In the genomic region with DNA sequence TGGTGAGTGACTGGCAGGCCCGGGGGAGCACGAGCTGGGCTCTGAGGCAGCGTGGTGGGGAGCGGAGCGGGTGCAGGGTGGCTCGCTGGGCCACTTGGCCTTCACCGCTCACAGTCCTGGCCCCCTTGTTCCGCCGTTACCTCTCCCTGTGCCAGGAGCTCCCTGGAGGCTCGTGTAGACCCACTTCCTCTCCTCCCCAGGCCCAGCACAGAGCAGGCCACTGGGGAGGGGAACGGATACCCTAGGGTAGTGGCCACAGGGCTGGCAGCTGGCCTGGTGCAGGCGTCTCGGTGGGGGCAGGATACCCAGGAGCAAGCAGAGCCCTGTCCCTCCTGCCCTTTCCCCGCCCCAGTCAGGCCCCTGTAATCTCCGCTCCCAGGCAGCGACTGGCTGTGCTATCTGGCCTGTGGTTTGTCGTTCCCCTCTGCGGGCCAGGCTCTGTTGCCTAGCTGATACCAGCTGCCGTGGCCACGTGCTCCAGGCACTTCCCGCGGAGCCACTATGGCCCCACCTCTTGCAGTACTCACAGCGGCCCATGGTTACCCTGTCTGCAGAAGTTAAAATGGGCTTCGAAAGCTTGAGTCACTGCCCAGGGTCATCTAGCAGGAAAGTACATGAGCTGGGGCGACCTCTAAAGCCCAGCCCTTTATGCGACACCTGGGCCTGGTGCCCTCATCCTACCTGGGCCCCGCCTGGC, we compare ENCODE assay signal across 1 cellular context.
A peak's percentile ranks its signal among the peaks of the same experiment; 100 is the strongest.
TF ChIP-seq lines count a peak whose summit lies in the region.

No MANE protein-coding gene starts in this region.

TF ChIP-seq in K562, 482 proteins besides CTCF, POLR2A, EP300 and RAD21 (continues in another document):
- TF ChIP-seq WHSC1 (IDR thresholded peaks at IDR 0.05; ENCODE audit: low read length) (no peak), SREBF1 (IDR thresholded peaks at IDR 0.05; ENCODE audit: borderline replicate concordance, low read depth, low read length) (peak; percentile 34; the same call in 1 of the 2 replicates), SMARCA4 (IDR thresholded peaks at IDR 0.05) (peak; percentile 98), ZNF431 (CRISPR knock-in tag; IDR thresholded peaks at IDR 0.05) (peak; percentile 65; the same call in 1 of the 2 replicates), CEBPG (CRISPR knock-in tag; IDR thresholded peaks at IDR 0.05) (peak; percentile 4; the same call in 1 of the 2 replicates), CEBPG (tag; conservative IDR thresholded peaks at IDR 0.05 in 1 of 2, IDR thresholded peaks at IDR 0.05 in 1 of 2) (no peak), SPI1 (IDR thresholded peaks at IDR 0.05; ENCODE audit: borderline replicate concordance, low read depth, low read length) (peak; percentile 60; the same call in 1 of the 2 replicates), RHOXF2B (CRISPR knock-in tag; conservative IDR thresholded peaks at IDR 0.05) (no peak), ZNF764 (CRISPR knock-in tag; IDR thresholded peaks at IDR 0.05; ENCODE audit: low read depth) (no peak), RBFOX2 (IDR thresholded peaks at IDR 0.05; ENCODE audit: low read depth, low read length) (peak; percentile 73), SETDB1 (IDR thresholded peaks at IDR 0.05; ENCODE audit: low read length) (no peak), HNRNPUL1 (IDR thresholded peaks at IDR 0.05; ENCODE audit: low read length) (no peak), PRPF4 (IDR thresholded peaks at IDR 0.05; ENCODE audit: insufficient read depth, low read depth, low read length, poor library complexity, severe bottlenecking) (no peak), ZNF41 (CRISPR knock-in tag; conservative IDR thresholded peaks at IDR 0.05) (peak; percentile 71; the same call in 1 of the 2 replicates), ZNF324 (CRISPR knock-in tag; IDR thresholded peaks at IDR 0.05) (no peak), TCF7 (IDR thresholded peaks at IDR 0.05; ENCODE audit: borderline replicate concordance) (0 out of 2 replicates have a peak, but pooled peaks have one; percentile 75), LCOR (CRISPR knock-in tag; IDR thresholded peaks at IDR 0.05) (peak; percentile 92), ELF4 (CRISPR knock-in tag; IDR thresholded peaks at IDR 0.05) (peak; percentile 8; the same call in 1 of the 2 replicates)
- TF ChIP-seq, protein P1, sequence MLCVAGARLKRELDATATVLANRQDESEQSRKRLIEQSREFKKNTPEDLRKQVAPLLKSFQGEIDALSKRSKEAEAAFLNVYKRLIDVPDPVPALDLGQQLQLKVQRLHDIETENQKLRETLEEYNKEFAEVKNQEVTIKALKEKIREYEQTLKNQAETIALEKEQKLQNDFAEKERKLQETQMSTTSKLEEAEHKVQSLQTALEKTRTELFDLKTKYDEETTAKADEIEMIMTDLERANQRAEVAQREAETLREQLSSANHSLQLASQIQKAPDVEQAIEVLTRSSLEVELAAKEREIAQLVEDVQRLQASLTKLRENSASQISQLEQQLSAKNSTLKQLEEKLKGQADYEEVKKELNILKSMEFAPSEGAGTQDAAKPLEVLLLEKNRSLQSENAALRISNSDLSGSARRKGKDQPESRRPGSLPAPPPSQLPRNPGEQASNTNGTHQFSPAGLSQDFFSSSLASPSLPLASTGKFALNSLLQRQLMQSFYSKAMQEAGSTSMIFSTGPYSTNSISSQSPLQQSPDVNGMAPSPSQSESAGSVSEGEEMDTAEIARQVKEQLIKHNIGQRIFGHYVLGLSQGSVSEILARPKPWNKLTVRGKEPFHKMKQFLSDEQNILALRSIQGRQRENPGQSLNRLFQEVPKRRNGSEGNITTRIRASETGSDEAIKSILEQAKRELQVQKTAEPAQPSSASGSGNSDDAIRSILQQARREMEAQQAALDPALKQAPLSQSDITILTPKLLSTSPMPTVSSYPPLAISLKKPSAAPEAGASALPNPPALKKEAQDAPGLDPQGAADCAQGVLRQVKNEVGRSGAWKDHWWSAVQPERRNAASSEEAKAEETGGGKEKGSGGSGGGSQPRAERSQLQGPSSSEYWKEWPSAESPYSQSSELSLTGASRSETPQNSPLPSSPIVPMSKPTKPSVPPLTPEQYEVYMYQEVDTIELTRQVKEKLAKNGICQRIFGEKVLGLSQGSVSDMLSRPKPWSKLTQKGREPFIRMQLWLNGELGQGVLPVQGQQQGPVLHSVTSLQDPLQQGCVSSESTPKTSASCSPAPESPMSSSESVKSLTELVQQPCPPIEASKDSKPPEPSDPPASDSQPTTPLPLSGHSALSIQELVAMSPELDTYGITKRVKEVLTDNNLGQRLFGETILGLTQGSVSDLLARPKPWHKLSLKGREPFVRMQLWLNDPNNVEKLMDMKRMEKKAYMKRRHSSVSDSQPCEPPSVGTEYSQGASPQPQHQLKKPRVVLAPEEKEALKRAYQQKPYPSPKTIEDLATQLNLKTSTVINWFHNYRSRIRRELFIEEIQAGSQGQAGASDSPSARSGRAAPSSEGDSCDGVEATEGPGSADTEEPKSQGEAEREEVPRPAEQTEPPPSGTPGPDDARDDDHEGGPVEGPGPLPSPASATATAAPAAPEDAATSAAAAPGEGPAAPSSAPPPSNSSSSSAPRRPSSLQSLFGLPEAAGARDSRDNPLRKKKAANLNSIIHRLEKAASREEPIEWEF (CRISPR knock-in tag; IDR thresholded peaks at IDR 0.05) = peak; percentile 84; the same call in 1 of the 2 replicates
- TF ChIP-seq, protein P2, sequence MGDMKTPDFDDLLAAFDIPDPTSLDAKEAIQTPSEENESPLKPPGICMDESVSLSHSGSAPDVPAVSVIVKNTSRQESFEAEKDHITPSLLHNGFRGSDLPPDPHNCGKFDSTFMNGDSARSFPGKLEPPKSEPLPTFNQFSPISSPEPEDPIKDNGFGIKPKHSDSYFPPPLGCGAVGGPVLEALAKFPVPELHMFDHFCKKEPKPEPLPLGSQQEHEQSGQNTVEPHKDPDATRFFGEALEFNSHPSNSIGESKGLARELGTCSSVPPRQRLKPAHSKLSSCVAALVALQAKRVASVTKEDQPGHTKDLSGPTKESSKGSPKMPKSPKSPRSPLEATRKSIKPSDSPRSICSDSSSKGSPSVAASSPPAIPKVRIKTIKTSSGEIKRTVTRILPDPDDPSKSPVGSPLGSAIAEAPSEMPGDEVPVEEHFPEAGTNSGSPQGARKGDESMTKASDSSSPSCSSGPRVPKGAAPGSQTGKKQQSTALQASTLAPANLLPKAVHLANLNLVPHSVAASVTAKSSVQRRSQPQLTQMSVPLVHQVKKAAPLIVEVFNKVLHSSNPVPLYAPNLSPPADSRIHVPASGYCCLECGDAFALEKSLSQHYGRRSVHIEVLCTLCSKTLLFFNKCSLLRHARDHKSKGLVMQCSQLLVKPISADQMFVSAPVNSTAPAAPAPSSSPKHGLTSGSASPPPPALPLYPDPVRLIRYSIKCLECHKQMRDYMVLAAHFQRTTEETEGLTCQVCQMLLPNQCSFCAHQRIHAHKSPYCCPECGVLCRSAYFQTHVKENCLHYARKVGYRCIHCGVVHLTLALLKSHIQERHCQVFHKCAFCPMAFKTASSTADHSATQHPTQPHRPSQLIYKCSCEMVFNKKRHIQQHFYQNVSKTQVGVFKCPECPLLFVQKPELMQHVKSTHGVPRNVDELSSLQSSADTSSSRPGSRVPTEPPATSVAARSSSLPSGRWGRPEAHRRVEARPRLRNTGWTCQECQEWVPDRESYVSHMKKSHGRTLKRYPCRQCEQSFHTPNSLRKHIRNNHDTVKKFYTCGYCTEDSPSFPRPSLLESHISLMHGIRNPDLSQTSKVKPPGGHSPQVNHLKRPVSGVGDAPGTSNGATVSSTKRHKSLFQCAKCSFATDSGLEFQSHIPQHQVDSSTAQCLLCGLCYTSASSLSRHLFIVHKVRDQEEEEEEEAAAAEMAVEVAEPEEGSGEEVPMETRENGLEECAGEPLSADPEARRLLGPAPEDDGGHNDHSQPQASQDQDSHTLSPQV (IDR thresholded peaks at IDR 0.05) = peak; percentile 99
- TF ChIP-seq, protein P3, sequence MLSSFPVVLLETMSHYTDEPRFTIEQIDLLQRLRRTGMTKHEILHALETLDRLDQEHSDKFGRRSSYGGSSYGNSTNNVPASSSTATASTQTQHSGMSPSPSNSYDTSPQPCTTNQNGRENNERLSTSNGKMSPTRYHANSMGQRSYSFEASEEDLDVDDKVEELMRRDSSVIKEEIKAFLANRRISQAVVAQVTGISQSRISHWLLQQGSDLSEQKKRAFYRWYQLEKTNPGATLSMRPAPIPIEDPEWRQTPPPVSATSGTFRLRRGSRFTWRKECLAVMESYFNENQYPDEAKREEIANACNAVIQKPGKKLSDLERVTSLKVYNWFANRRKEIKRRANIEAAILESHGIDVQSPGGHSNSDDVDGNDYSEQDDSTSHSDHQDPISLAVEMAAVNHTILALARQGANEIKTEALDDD (IDR thresholded peaks at IDR 0.05) = peak; percentile 57; the same call in 1 of the 2 replicates
- TF ChIP-seq, protein P4, sequence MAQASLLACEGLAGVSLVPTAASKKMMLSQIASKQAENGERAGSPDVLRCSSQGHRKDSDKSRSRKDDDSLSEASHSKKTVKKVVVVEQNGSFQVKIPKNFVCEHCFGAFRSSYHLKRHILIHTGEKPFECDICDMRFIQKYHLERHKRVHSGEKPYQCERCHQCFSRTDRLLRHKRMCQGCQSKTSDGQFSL (CRISPR knock-in tag; IDR thresholded peaks at IDR 0.05) = peak; percentile 11; the same call in 1 of the 2 replicates
- TF ChIP-seq, protein P4 (tag; IDR thresholded peaks at IDR 0.05) = no peak
- TF ChIP-seq, protein P5, sequence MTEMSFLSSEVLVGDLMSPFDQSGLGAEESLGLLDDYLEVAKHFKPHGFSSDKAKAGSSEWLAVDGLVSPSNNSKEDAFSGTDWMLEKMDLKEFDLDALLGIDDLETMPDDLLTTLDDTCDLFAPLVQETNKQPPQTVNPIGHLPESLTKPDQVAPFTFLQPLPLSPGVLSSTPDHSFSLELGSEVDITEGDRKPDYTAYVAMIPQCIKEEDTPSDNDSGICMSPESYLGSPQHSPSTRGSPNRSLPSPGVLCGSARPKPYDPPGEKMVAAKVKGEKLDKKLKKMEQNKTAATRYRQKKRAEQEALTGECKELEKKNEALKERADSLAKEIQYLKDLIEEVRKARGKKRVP (CRISPR knock-in tag; IDR thresholded peaks at IDR 0.05) = peak; percentile 71; the same call in 1 of the 2 replicates
- TF ChIP-seq, protein P6, sequence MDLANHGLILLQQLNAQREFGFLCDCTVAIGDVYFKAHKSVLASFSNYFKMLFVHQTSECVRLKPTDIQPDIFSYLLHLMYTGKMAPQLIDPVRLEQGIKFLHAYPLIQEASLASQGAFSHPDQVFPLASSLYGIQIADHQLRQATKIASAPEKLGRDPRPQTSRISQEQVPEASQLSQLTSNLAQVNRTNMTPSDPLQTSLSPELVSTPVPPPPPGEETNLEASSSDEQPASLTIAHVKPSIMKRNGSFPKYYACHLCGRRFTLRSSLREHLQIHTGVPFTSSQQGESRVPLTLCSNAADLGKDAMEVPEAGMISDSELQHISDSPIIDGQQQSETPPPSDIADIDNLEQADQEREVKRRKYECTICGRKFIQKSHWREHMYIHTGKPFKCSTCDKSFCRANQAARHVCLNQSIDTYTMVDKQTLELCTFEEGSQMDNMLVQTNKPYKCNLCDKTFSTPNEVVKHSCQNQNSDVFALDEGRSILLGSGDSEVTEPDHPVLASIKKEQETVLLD (IDR thresholded peaks at IDR 0.05) = peak; percentile 59; the same call in 1 of the 2 replicates
- TF ChIP-seq, protein P7, sequence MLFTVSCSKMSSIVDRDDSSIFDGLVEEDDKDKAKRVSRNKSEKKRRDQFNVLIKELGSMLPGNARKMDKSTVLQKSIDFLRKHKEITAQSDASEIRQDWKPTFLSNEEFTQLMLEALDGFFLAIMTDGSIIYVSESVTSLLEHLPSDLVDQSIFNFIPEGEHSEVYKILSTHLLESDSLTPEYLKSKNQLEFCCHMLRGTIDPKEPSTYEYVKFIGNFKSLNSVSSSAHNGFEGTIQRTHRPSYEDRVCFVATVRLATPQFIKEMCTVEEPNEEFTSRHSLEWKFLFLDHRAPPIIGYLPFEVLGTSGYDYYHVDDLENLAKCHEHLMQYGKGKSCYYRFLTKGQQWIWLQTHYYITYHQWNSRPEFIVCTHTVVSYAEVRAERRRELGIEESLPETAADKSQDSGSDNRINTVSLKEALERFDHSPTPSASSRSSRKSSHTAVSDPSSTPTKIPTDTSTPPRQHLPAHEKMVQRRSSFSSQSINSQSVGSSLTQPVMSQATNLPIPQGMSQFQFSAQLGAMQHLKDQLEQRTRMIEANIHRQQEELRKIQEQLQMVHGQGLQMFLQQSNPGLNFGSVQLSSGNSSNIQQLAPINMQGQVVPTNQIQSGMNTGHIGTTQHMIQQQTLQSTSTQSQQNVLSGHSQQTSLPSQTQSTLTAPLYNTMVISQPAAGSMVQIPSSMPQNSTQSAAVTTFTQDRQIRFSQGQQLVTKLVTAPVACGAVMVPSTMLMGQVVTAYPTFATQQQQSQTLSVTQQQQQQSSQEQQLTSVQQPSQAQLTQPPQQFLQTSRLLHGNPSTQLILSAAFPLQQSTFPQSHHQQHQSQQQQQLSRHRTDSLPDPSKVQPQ (CRISPR knock-in tag; IDR thresholded peaks at IDR 0.05; ENCODE audit: borderline replicate concordance) = no peak; the same call in 1 of the 2 replicates
- TF ChIP-seq, protein P8, sequence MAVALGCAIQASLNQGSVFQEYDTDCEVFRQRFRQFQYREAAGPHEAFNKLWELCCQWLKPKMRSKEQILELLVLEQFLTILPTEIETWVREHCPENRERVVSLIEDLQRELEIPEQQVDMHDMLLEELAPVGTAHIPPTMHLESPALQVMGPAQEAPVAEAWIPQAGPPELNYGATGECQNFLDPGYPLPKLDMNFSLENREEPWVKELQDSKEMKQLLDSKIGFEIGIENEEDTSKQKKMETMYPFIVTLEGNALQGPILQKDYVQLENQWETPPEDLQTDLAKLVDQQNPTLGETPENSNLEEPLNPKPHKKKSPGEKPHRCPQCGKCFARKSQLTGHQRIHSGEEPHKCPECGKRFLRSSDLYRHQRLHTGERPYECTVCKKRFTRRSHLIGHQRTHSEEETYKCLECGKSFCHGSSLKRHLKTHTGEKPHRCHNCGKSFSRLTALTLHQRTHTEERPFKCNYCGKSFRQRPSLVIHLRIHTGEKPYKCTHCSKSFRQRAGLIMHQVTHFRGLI (CRISPR knock-in tag; IDR thresholded peaks at IDR 0.05) = no peak; the same call in 1 of the 2 replicates
